ENCODE assay signal across 1 cellular context in the genomic region with DNA sequence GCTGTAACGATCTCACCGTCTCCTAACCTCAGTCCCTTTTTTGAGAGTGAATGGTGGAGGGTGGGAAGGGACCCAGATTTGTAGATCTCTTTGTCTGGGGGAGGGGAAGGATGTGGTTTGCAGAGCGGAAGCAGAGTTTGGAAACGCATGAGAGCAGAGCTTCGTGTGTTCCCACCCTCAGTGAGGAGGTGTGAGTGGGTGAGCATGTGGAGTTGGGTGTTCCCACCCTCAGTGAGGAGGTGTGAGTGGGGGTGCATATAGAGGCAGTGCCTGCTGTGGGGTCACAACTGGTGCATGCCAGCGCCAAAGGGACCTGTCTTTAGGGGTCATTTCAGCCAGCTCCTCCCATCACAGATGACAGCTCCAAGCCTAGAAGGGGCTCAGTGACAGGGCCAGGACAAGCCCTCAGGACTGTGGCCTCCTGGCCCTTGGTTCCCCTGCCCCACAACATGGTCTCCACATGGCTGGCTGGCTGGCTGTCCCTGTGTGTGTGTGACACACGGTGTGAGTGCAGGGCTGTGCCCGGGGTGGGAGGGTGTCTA.
TF ChIP-seq lines count a peak whose summit lies in the region.

No MANE protein-coding gene starts in this region.

TF ChIP-seq in HepG2, 621 proteins besides CTCF, POLR2A, EP300 and RAD21 (continued from another document and continues in another):
- TF ChIP-seq, protein P1, sequence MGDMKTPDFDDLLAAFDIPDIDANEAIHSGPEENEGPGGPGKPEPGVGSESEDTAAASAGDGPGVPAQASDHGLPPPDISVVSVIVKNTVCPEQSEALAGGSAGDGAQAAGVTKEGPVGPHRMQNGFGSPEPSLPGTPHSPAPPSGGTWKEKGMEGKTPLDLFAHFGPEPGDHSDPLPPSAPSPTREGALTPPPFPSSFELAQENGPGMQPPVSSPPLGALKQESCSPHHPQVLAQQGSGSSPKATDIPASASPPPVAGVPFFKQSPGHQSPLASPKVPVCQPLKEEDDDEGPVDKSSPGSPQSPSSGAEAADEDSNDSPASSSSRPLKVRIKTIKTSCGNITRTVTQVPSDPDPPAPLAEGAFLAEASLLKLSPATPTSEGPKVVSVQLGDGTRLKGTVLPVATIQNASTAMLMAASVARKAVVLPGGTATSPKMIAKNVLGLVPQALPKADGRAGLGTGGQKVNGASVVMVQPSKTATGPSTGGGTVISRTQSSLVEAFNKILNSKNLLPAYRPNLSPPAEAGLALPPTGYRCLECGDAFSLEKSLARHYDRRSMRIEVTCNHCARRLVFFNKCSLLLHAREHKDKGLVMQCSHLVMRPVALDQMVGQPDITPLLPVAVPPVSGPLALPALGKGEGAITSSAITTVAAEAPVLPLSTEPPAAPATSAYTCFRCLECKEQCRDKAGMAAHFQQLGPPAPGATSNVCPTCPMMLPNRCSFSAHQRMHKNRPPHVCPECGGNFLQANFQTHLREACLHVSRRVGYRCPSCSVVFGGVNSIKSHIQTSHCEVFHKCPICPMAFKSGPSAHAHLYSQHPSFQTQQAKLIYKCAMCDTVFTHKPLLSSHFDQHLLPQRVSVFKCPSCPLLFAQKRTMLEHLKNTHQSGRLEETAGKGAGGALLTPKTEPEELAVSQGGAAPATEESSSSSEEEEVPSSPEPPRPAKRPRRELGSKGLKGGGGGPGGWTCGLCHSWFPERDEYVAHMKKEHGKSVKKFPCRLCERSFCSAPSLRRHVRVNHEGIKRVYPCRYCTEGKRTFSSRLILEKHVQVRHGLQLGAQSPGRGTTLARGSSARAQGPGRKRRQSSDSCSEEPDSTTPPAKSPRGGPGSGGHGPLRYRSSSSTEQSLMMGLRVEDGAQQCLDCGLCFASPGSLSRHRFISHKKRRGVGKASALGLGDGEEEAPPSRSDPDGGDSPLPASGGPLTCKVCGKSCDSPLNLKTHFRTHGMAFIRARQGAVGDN (CRISPR knock-in tag; IDR thresholded peaks at IDR 0.05) = peak; percentile 49; the same call in 1 of the 2 replicates
- no peak for TF ChIP-seq NCOA2 (CRISPR knock-in tag; IDR thresholded peaks at IDR 0.05)
- TF ChIP-seq FOXK1 (CRISPR knock-in tag; IDR thresholded peaks at IDR 0.05; ENCODE audit: borderline replicate concordance, low read depth) = no peak
- TF ChIP-seq, protein P2, sequence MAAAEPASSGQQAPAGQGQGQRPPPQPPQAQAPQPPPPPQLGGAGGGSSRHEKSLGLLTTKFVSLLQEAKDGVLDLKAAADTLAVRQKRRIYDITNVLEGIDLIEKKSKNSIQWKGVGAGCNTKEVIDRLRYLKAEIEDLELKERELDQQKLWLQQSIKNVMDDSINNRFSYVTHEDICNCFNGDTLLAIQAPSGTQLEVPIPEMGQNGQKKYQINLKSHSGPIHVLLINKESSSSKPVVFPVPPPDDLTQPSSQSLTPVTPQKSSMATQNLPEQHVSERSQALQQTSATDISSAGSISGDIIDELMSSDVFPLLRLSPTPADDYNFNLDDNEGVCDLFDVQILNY (CRISPR knock-in tag; conservative IDR thresholded peaks at IDR 0.05) = no peak
- TF ChIP-seq REL (CRISPR knock-in tag; conservative IDR thresholded peaks at IDR 0.05) = no peak
- TF ChIP-seq FIP1L1 (IDR thresholded peaks at IDR 0.05; ENCODE audit: borderline replicate concordance, insufficient read depth, low read depth, low read length) = no peak
- no peak for TF ChIP-seq NFRKB (IDR thresholded peaks at IDR 0.05)
- TF ChIP-seq ZKSCAN1 (IDR thresholded peaks at IDR 0.05; ENCODE audit: low read length) = no peak
- TF ChIP-seq KAT8 (CRISPR knock-in tag; IDR thresholded peaks at IDR 0.05) = no peak
- TF ChIP-seq, protein P3, sequence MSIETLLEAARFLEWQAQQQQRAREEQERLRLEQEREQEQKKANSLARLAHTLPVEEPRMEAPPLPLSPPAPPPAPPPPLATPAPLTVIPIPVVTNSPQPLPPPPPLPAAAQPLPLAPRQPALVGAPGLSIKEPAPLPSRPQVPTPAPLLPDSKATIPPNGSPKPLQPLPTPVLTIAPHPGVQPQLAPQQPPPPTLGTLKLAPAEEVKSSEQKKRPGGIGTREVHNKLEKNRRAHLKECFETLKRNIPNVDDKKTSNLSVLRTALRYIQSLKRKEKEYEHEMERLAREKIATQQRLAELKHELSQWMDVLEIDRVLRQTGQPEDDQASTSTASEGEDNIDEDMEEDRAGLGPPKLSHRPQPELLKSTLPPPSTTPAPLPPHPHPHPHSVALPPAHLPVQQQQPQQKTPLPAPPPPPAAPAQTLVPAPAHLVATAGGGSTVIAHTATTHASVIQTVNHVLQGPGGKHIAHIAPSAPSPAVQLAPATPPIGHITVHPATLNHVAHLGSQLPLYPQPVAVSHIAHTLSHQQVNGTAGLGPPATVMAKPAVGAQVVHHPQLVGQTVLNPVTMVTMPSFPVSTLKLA (IDR thresholded peaks at IDR 0.05) = no peak
- TF ChIP-seq, protein P4, sequence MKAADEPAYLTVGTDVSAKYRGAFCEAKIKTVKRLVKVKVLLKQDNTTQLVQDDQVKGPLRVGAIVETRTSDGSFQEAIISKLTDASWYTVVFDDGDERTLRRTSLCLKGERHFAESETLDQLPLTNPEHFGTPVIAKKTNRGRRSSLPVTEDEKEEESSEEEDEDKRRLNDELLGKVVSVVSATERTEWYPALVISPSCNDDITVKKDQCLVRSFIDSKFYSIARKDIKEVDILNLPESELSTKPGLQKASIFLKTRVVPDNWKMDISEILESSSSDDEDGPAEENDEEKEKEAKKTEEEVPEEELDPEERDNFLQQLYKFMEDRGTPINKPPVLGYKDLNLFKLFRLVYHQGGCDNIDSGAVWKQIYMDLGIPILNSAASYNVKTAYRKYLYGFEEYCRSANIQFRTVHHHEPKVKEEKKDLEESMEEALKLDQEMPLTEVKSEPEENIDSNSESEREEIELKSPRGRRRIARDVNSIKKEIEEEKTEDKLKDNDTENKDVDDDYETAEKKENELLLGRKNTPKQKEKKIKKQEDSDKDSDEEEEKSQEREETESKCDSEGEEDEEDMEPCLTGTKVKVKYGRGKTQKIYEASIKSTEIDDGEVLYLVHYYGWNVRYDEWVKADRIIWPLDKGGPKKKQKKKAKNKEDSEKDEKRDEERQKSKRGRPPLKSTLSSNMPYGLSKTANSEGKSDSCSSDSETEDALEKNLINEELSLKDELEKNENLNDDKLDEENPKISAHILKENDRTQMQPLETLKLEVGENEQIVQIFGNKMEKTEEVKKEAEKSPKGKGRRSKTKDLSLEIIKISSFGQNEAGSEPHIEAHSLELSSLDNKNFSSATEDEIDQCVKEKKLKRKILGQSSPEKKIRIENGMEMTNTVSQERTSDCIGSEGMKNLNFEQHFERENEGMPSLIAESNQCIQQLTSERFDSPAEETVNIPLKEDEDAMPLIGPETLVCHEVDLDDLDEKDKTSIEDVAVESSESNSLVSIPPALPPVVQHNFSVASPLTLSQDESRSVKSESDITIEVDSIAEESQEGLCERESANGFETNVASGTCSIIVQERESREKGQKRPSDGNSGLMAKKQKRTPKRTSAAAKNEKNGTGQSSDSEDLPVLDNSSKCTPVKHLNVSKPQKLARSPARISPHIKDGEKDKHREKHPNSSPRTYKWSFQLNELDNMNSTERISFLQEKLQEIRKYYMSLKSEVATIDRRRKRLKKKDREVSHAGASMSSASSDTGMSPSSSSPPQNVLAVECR (CRISPR knock-in tag; IDR thresholded peaks at IDR 0.05; ENCODE audit: borderline replicate concordance) = no peak
- TF ChIP-seq FLYWCH1 (CRISPR knock-in tag; IDR thresholded peaks at IDR 0.05) = no peak
- no peak for TF ChIP-seq SNAI1 (CRISPR knock-in tag; IDR thresholded peaks at IDR 0.05; ENCODE audit: borderline replicate concordance)
- TF ChIP-seq, protein P5, sequence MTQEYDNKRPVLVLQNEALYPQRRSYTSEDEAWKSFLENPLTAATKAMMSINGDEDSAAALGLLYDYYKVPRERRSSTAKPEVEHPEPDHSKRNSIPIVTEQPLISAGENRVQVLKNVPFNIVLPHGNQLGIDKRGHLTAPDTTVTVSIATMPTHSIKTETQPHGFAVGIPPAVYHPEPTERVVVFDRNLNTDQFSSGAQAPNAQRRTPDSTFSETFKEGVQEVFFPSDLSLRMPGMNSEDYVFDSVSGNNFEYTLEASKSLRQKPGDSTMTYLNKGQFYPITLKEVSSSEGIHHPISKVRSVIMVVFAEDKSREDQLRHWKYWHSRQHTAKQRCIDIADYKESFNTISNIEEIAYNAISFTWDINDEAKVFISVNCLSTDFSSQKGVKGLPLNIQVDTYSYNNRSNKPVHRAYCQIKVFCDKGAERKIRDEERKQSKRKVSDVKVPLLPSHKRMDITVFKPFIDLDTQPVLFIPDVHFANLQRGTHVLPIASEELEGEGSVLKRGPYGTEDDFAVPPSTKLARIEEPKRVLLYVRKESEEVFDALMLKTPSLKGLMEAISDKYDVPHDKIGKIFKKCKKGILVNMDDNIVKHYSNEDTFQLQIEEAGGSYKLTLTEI (CRISPR knock-in tag; conservative IDR thresholded peaks at IDR 0.05) = no peak
- TF ChIP-seq GPN1 (CRISPR knock-in tag; IDR thresholded peaks at IDR 0.05; ENCODE audit: borderline replicate concordance) = no peak
- peak; percentile 79; the same call in 1 of the 2 replicates for TF ChIP-seq ZNF253 (CRISPR knock-in tag; IDR thresholded peaks at IDR 0.05; ENCODE audit: borderline replicate concordance)
- no peak for TF ChIP-seq JUN (CRISPR knock-in tag; IDR thresholded peaks at IDR 0.05)
- TF ChIP-seq, protein P6, sequence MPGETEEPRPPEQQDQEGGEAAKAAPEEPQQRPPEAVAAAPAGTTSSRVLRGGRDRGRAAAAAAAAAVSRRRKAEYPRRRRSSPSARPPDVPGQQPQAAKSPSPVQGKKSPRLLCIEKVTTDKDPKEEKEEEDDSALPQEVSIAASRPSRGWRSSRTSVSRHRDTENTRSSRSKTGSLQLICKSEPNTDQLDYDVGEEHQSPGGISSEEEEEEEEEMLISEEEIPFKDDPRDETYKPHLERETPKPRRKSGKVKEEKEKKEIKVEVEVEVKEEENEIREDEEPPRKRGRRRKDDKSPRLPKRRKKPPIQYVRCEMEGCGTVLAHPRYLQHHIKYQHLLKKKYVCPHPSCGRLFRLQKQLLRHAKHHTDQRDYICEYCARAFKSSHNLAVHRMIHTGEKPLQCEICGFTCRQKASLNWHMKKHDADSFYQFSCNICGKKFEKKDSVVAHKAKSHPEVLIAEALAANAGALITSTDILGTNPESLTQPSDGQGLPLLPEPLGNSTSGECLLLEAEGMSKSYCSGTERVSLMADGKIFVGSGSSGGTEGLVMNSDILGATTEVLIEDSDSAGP (CRISPR knock-in tag; IDR thresholded peaks at IDR 0.05; ENCODE audit: borderline replicate concordance) = 0 out of 2 replicates have a peak, but pooled peaks have one; percentile 20
- no peak for TF ChIP-seq ZNF160 (CRISPR knock-in tag; IDR thresholded peaks at IDR 0.05)
- 0 out of 2 replicates have a peak, but pooled peaks have one; percentile 41 for TF ChIP-seq NFIB (CRISPR knock-in tag; IDR thresholded peaks at IDR 0.05; ENCODE audit: borderline replicate concordance)
- TF ChIP-seq, protein P7, sequence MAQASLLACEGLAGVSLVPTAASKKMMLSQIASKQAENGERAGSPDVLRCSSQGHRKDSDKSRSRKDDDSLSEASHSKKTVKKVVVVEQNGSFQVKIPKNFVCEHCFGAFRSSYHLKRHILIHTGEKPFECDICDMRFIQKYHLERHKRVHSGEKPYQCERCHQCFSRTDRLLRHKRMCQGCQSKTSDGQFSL (CRISPR knock-in tag; IDR thresholded peaks at IDR 0.05) = peak; percentile 65; the same call in 1 of the 2 replicates
- TF ChIP-seq ATM (IDR thresholded peaks at IDR 0.05; ENCODE audit: borderline replicate concordance) = no peak
- TF ChIP-seq, protein P8, sequence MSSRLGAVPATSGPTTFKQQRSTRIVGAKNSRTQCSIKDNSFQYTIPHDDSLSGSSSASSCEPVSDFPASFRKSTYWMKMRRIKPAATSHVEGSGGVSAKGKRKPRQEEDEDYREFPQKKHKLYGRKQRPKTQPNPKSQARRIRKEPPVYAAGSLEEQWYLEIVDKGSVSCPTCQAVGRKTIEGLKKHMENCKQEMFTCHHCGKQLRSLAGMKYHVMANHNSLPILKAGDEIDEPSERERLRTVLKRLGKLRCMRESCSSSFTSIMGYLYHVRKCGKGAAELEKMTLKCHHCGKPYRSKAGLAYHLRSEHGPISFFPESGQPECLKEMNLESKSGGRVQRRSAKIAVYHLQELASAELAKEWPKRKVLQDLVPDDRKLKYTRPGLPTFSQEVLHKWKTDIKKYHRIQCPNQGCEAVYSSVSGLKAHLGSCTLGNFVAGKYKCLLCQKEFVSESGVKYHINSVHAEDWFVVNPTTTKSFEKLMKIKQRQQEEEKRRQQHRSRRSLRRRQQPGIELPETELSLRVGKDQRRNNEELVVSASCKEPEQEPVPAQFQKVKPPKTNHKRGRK (CRISPR knock-in tag; IDR thresholded peaks at IDR 0.05) = no peak
- TF ChIP-seq ATAD3A (CRISPR knock-in tag; IDR thresholded peaks at IDR 0.05) = no peak
- no peak for TF ChIP-seq CREB1 (IDR thresholded peaks at IDR 0.05)
- no peak for TF ChIP-seq CREB1 (CRISPR knock-in tag; IDR thresholded peaks at IDR 0.05)
- no peak for TF ChIP-seq ZNF660 (CRISPR knock-in tag; IDR thresholded peaks at IDR 0.05; ENCODE audit: borderline replicate concordance, low read depth)
- TF ChIP-seq IKZF4 (CRISPR knock-in tag; IDR thresholded peaks at IDR 0.05; ENCODE audit: borderline replicate concordance, low read depth, not compliant biosample characterization) = no peak
- TF ChIP-seq ZC3H13 (CRISPR knock-in tag; IDR thresholded peaks at IDR 0.05) = peak; percentile 61; the same call in 1 of the 2 replicates
- TF ChIP-seq, protein P9, sequence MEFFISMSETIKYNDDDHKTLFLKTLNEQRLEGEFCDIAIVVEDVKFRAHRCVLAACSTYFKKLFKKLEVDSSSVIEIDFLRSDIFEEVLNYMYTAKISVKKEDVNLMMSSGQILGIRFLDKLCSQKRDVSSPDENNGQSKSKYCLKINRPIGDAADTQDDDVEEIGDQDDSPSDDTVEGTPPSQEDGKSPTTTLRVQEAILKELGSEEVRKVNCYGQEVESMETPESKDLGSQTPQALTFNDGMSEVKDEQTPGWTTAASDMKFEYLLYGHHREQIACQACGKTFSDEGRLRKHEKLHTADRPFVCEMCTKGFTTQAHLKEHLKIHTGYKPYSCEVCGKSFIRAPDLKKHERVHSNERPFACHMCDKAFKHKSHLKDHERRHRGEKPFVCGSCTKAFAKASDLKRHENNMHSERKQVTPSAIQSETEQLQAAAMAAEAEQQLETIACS (CRISPR knock-in tag; IDR thresholded peaks at IDR 0.05) = no peak
- TF ChIP-seq KDM2A (CRISPR knock-in tag; IDR thresholded peaks at IDR 0.05; ENCODE audit: borderline replicate concordance, low read depth) = peak; percentile 50; the same call in 1 of the 2 replicates
- TF ChIP-seq MAFF (IDR thresholded peaks at IDR 0.05; ENCODE audit: low read depth, low read length) = no peak
- no peak for TF ChIP-seq AHR (CRISPR knock-in tag; IDR thresholded peaks at IDR 0.05)
- TF ChIP-seq CBX1 (IDR thresholded peaks at IDR 0.05; ENCODE audit: low read depth) = no peak
- TF ChIP-seq ZNF354B (CRISPR knock-in tag; IDR thresholded peaks at IDR 0.05) = no peak
- 0 out of 2 replicates have a peak, but pooled peaks have one; percentile 37 for TF ChIP-seq ZNF776 (CRISPR knock-in tag; IDR thresholded peaks at IDR 0.05)
- no peak for TF ChIP-seq ZNF33A (CRISPR knock-in tag; IDR thresholded peaks at IDR 0.05; ENCODE audit: borderline replicate concordance)
- TF ChIP-seq ZMAT3 (CRISPR knock-in tag; conservative IDR thresholded peaks at IDR 0.05) = no peak
- TF ChIP-seq POLR2AphosphoS5 (IDR thresholded peaks at IDR 0.05; ENCODE audit: low read depth, low read length) = peak; percentile 53; the same call in 1 of the 2 replicates
- no peak for TF ChIP-seq ZNF20 (CRISPR knock-in tag; IDR thresholded peaks at IDR 0.05)
- no peak for TF ChIP-seq KLF16 (CRISPR knock-in tag; IDR thresholded peaks at IDR 0.05)
